ENCODE assay signal across 8 cellular contexts in genomic region chr14:44963775-44964380, GRCh38. TPM values are rescaled to one million over a fixed set of nuclear protein-coding genes. Genes with fewer than 3 reads are reported as not detected.
DNase-seq lines count a peak whose midpoint lies in the region; ATAC-seq and TF ChIP-seq lines count a peak whose summit lies in the region.

No MANE protein-coding gene starts in this region.

- H3K27me3 Mint-ChIP-seq in T-helper 1 cell treated with Interleukin-12 subunit alpha and Interleukin-12 subunit beta and Interleukin-4 antibody, amounts not matched to agents 30 μg/mL and 1 μg/mL, for 36 hours (ENCODE audit: low read depth), result no peaks in the 10 kb centered on the region
- H3K27me3 Mint-ChIP-seq in WTC11 (ENCODE audit: low read depth), result no peaks in the 10 kb centered on the region

- peaks cover 60% of the 10 kb centered on the region for H3K4me1 Mint-ChIP-seq in T-helper 1 cell treated with Interleukin-12 subunit alpha and Interleukin-12 subunit beta and Interleukin-4 antibody, amounts not matched to agents 30 μg/mL and 1 μg/mL, for 36 hours (ENCODE audit: low read depth)
- peaks cover 51% of the 10 kb centered on the region for H3K4me1 Mint-ChIP-seq in WTC11

- H3K27ac Mint-ChIP-seq in T-helper 1 cell treated with Interleukin-12 subunit alpha and Interleukin-12 subunit beta and Interleukin-4 antibody, amounts not matched to agents 30 μg/mL and 1 μg/mL, for 36 hours, result peak overlapping the region; percentile 34
- no peak overlapping the region for H3K27ac Mint-ChIP-seq in WTC11

- no peaks in the 10 kb centered on the region for H3K36me3 ChIP-seq in Peyer's patch

- no peak for TF ChIP-seq CTCF in Peyer's patch (IDR thresholded peaks at IDR 0.05)
- TF ChIP-seq CTCF in WTC11 (IDR thresholded peaks at IDR 0.05), result no peak

- H3K9me3 ChIP-seq in Peyer's patch, result no peaks in the 10 kb centered on the region

- CTCF ChIA-PET in WTC11 (lab: Charles Lee), result interaction anchor here (1.2 kb wide), 1 partner anchor 289 kb away, joined by 3 read pairs; the partner anchor contains the start of gene MIS18BP1

- peaks cover 14% of the 10 kb centered on the region for H3K36me3 Mint-ChIP-seq in T-helper 1 cell treated with Interleukin-12 subunit alpha and Interleukin-12 subunit beta and Interleukin-4 antibody, amounts not matched to agents 30 μg/mL and 1 μg/mL, for 36 hours (ENCODE audit: low read depth)
- H3K36me3 Mint-ChIP-seq in WTC11, result no peaks in the 10 kb centered on the region

- POLR2A ChIA-PET in WTC11 (lab: Charles Lee), result no interaction called here

- intact Hi-C loops in head of caudate nucleus (cut with DNase I), result loop anchor here (2.0 to 5.0 kb wide), 3 partner anchors 67 to 171 kb away; partner anchors contain the start of genes FANCM and FKBP3

- no peak for ATAC-seq in WTC11

- H3K27me3 ChIP-seq in Peyer's patch, result no peaks in the 10 kb centered on the region

- no peak for TF ChIP-seq POLR2A in Peyer's patch (IDR thresholded peaks at IDR 0.05)

- H3K4me3 Mint-ChIP-seq in T-helper 1 cell treated with Interleukin-12 subunit alpha and Interleukin-12 subunit beta and Interleukin-4 antibody, amounts not matched to agents 30 μg/mL and 1 μg/mL, for 36 hours, result no peak overlapping the region
- H3K4me3 Mint-ChIP-seq in WTC11, result no peak overlapping the region

- no peaks in the 10 kb centered on the region for H3K9me3 Mint-ChIP-seq in T-helper 1 cell treated with Interleukin-12 subunit alpha and Interleukin-12 subunit beta and Interleukin-4 antibody, amounts not matched to agents 30 μg/mL and 1 μg/mL, for 36 hours
- no peaks in the 10 kb centered on the region for H3K9me3 Mint-ChIP-seq in WTC11

- H3K27ac ChIP-seq in Peyer's patch, result no peak overlapping the region
- peak overlapping the region in 1 of 21 experiments; percentile 80 for H3K27ac ChIP-seq in skin epidermis

- peaks cover 0 to 40% (median 18%) of the 10 kb centered on the region in 4 donors for H3K4me1 ChIP-seq in Peyer's patch

- peak overlapping the region; percentile 78 to 92 (median 82) for H3K4me3 ChIP-seq in Peyer's patch
- peak overlapping the region; percentile 59 to 96 (median 89) for H3K4me3 ChIP-seq in skin epidermis

- DNase-seq in T-helper 1 cell, result no peak
- DNase-seq in Peyer's patch, result no peak
- peak in 29 of 42 donors; percentile 9 to 67 (median 37) for DNase-seq in head of caudate nucleus
- DNase-seq in GDM1 (lab: John Stamatoyannopoulos, UW), result no peak
- no peak for DNase-seq in WTC11 (ENCODE audit: low spot score)
- no peak for DNase-seq in stimulated activated CD4-positive, alpha-beta T cell treated with anti-CD3 and anti-CD28 coated beads, Interleukin-1b, Interleukin-23, amount 100 ng/mL, for 48 hours

TF ChIP-seq in WTC11, 78 proteins besides CTCF, POLR2A, EP300 and RAD21:
- no peak for TF ChIP-seq ZNF263 (CRISPR knock-in tag; IDR thresholded peaks at IDR 0.05; ENCODE audit: low read depth)
- no peak for TF ChIP-seq GABPB1 (CRISPR knock-in tag; IDR thresholded peaks at IDR 0.05)
- TF ChIP-seq ATF2 (CRISPR knock-in tag; IDR thresholded peaks at IDR 0.05; ENCODE audit: borderline replicate concordance, low read depth), result no peak
- no peak for TF ChIP-seq SOX15 (CRISPR knock-in tag; IDR thresholded peaks at IDR 0.05)
- no peak for TF ChIP-seq SMAD4 (CRISPR knock-in tag; IDR thresholded peaks at IDR 0.05)
- no peak for TF ChIP-seq ZNF232 (CRISPR knock-in tag; IDR thresholded peaks at IDR 0.05)
TF ChIP-seq in WTC11: peak in this region for 0.

RNA-seq across cellular contexts. Expression of gene TOGARAM1, which starts 1.9 kb away (rescaled TPM):
- total RNA-seq in Peyer's patch (10 to 100 TPM; 13.7 to 37.2 (median 25.3) TPM), WTC11 (2021) (6.4 to 6.9 TPM (median 6.6 TPM) in 3 replicates)

RNA-seq across cellular contexts. Expression of gene KLHL28, which starts 2.1 kb away (rescaled TPM):
- total RNA-seq in Peyer's patch, result 10 to 100 TPM in 3 of 4 donors, 1 to 10 TPM in 1; 7.4 to 17.0 (median 12.0) TPM
- total RNA-seq in WTC11 (2021), result 8.7 to 9.8 TPM (median 9.0 TPM) in 3 replicates

Comparison
In these comparisons a context has a peak if more than half of its experiments do, and no peak if none do; other contexts are left out.
1. DNase-seq: peak in head of caudate nucleus (29 of 42); none in T-helper 1 cell (0 of 5), Peyer's patch (0 of 3), GDM1 (single experiment), WTC11 (single experiment) and stimulated activated CD4-positive, alpha-beta T cell treated with anti-CD3 and anti-CD28 coated beads, Interleukin-1b, Interleukin-23, amount 100 ng/mL, for 48 hours (single experiment).